Comparison of ENCODE assay signal across 27 cellular contexts in the genomic region with DNA sequence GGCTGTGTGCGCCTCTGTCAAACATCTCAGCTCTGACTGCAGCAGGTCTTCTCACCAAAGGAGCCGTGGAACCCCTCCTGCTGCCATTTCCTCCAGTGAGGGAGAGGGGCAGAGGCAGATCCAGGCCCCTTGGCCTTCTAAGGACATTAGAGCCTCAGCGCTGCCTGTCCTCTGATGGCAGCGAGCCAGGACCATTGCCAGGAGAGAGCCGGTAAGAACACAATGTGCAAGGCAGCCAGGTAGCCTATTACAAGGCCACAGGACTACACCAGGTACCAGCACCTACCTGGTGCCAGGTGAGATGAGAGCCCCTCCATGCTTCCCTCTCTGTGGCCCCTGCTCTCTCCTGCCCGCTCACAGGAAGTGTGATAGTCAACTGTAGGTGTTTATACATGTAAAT.
"Had no signal": no experiment of that assay in that cellular context is flagged by ENCODE, and none has a peak within 500 bp of the region (broad histone marks: within the 10 kb centered on the region; RNA-seq: fewer than 3 reads in every experiment).

No MANE protein-coding gene starts in this region.

- H3K9me3 ChIP-seq: gastrocnemius medialis, neutrophil, prostate gland, right atrium auricular region, testis, tibial nerve, upper lobe of right lung, uterus had no signal

- H3K9me3 Mint-ChIP-seq: memory B cell, natural killer cell, neural crest cell had no signal

- ATAC-seq: esophagus mucosa, gastrocnemius medialis, left lobe of liver, natural killer cell, sciatic nerve, upper lobe of right lung had no signal

- H3K4me3 ChIP-seq: gastrocnemius medialis, lung, prostate gland, right atrium auricular region, smooth muscle cell, testis, tibial nerve, upper lobe of right lung, uterus had no signal

- H3K27me3 ChIP-seq: gastrocnemius medialis, neutrophil, right atrium auricular region, testis, tibial nerve, upper lobe of right lung, uterus had no signal

- H3K36me3 Mint-ChIP-seq: memory B cell, natural killer cell had no signal

- H3K4me1 ChIP-seq: prostate gland had no signal

- H3K27ac Mint-ChIP-seq: memory B cell, natural killer cell had no signal

- H3K4me3 Mint-ChIP-seq: memory B cell, natural killer cell, neural crest cell had no signal

- H3K36me3 ChIP-seq: gastrocnemius medialis, prostate gland, right atrium auricular region, tibial nerve, upper lobe of right lung, uterus had no signal

- DNase-seq: cortex of kidney; foreskin fibroblast; gastrocnemius medialis; head of caudate nucleus; kidney; natural killer cell; stimulated activated CD4-positive, alpha-beta T cell treated with anti-CD3 and anti-CD28 coated beads, Interleukin-12 subunit alpha, Interleukin-12 subunit beta, amount 100 ng/mL, for 4 hours; stimulated activated CD4-positive, alpha-beta T cell treated with anti-CD3 and anti-CD28 coated beads, Interleukin-1b, Interleukin-23, amount 100 ng/mL, for 48 hours; stimulated activated CD4-positive, alpha-beta T cell treated with anti-CD3 and anti-CD28 coated beads, Interleukin-4, amount 100 ng/mL, for 1 hour; stimulated activated CD8-positive, alpha-beta memory T cell treated with anti-CD3 and anti-CD28 coated beads, Interleukin-4, amount 100 ng/mL, for 48 hours; stimulated activated naive CD4-positive, alpha-beta T cell treated with Interleukin-2 at 50 U/mL for 16 hours; substantia nigra; testis; upper lobe of right lung; uterus had no signal

- H3K4me1 Mint-ChIP-seq: memory B cell, natural killer cell had no signal

- H3K27ac ChIP-seq: epithelial cell of prostate, gastrocnemius medialis, neutrophil, prostate gland, right atrium auricular region, testis, tibial nerve, upper lobe of right lung, uterus had no signal
